8 cellular contexts compared by ENCODE assay signal in the genomic region with DNA sequence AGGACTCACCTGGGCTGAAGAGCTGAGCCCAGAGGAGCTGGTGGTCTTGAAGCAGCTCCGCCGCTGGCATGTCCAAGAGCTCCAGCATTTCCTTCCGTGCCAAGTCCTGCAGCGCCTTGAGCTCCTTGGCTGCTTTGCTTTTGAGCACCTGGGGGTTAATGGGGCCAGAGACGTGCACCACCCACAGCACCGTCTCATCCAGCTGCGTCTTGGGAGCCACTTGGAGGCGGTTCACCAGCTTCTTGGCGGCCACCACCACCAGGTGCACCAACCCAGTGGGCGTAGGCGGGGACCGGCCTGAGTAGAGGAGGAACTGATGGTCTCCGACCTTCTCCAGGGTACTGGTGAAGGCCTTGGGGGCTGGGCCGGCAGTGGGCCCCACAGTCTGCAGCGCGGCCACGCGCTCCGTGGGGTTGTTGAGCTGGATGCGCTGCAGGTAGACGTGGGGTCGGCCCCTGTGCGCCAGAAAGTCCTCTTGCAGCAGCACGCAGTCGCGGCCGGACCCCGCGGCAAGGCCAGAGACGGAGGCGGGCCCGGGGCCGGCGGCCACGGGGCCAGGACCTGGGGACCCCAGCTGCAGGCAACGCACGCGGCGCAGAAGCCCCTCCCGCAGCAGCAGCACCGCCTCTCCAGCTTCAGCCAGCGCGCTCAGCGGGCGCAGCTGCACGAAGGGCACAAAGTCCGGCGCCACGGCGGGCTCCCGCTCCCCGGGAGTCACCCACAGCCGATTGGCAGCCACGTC. TPM values are rescaled to one million over a fixed set of nuclear protein-coding genes. Genes with fewer than 3 reads are reported as not detected.
DNase-seq lines count a peak whose midpoint lies in the region; ATAC-seq, FAIRE-seq and TF ChIP-seq lines count a peak whose summit lies in the region.
"Not testable (repeated sequence)": the region's sequence is repeated elsewhere in the genome, so short reads cannot be mapped to it uniquely, and the experiment has no call there.

No MANE protein-coding gene starts in this region.

- not testable (repeated sequence) for H3K27ac Mint-ChIP-seq in activated T-cell treated with anti-CD3 and anti-CD28 coated beads, Interleukin-2, amount 50 U/mL, for 72 hours; endodermal cell

- TF ChIP-seq CTCF in 22Rv1 (IDR thresholded peaks at IDR 0.05); endodermal cell (conservative IDR thresholded peaks at IDR 0.05); HepG2 (CRISPR knock-in tag; IDR thresholded peaks at IDR 0.05); psoas muscle (IDR thresholded peaks at IDR 0.05): not testable (repeated sequence)

- intact Hi-C loops in HepG2 (cut with micrococcal nuclease; ENCODE audit: unreplicated experiment) = loop anchor here (5.0 kb wide), 1 partner anchor 457 kb away; no protein-coding TSS in a partner anchor
- intact Hi-C loops in psoas muscle (cut with DNase I) = not testable (repeated sequence)

- H3K4me3 Mint-ChIP-seq in activated T-cell treated with anti-CD3 and anti-CD28 coated beads, Interleukin-2, amount 50 U/mL, for 72 hours = peak overlapping the region; percentile 84 to 90
- peak overlapping the region; percentile 56 for H3K4me3 Mint-ChIP-seq in endodermal cell

- BruUV-seq in HepG2 (replicated peaks; lab: Mats Ljungman, UMichigan) = not testable (repeated sequence)

- peak overlapping the region; percentile 85 for H3K4me3 ChIP-seq in endodermal cell (ENCODE audit: low read length)
- H3K4me3 ChIP-seq in HepG2 (replicated peaks in 1 of 3; ENCODE audit: insufficient read depth in 1 of 3, low read depth in 2 of 3, low read length in 3 of 3) = peak overlapping the region; percentile 66 to 79 (median 70)
- H3K4me3 ChIP-seq in psoas muscle = peak overlapping the region; percentile 68

- not testable (repeated sequence) for H3K9me3 ChIP-seq in endodermal cell (ENCODE audit: control insufficient read depth, low read length); HepG2 (ENCODE audit: low read length); psoas muscle

- in situ Hi-C loops in HepG2 (cut with HindIII; ENCODE audit: extremely low pct_ligation_motif_present, low pct_unique_long_range_greater_than_20kb) = not testable (repeated sequence)

- not testable (repeated sequence) for TF ChIP-seq EP300 in HepG2 (IDR thresholded peaks at IDR 0.05; ENCODE audit: low read depth in 2 of 2, low read length in 2 of 2); HepG2 (CRISPR knock-in tag; IDR thresholded peaks at IDR 0.05; ENCODE audit: borderline replicate concordance)

- H4K20me1 ChIP-seq in HepG2 (ENCODE audit: insufficient read depth, low read length) = peaks cover 27% of the 10 kb centered on the region

- H3K36me3 Mint-ChIP-seq in activated T-cell treated with anti-CD3 and anti-CD28 coated beads, Interleukin-2, amount 50 U/mL, for 72 hours (ENCODE audit: insufficient read depth in 2 of 2) = not testable (repeated sequence)
- peaks cover 19% of the 10 kb centered on the region for H3K36me3 Mint-ChIP-seq in endodermal cell (ENCODE audit: low read depth)

- ATAC-seq in GM18867 (IDR thresholded peaks at IDR 0.05; ENCODE audit: unreplicated experiment) = peak; percentile 16
- ATAC-seq in HG02870 (IDR thresholded peaks at IDR 0.05; ENCODE audit: unreplicated experiment) = peak; percentile 23
- peak; percentile 7 to 19 for ATAC-seq in activated T-cell treated with anti-CD3 and anti-CD28 coated beads, Interleukin-2, amount 50 U/mL, for 72 hours (replicated peaks in 1 of 2)
- peak; percentile 89 for ATAC-seq in HepG2
- peak in 2 of 4 donors; percentile 7 to 12 for ATAC-seq in psoas muscle

- H3K9me3 Mint-ChIP-seq in activated T-cell treated with anti-CD3 and anti-CD28 coated beads, Interleukin-2, amount 50 U/mL, for 72 hours; endodermal cell: not testable (repeated sequence)

- peak overlapping the region; percentile 93 for H3K4me2 ChIP-seq in HepG2 (ENCODE audit: low read depth, low read length)

- H3K27me3 Mint-ChIP-seq in activated T-cell treated with anti-CD3 and anti-CD28 coated beads, Interleukin-2, amount 50 U/mL, for 72 hours (ENCODE audit: low read depth); endodermal cell (ENCODE audit: insufficient read depth): not testable (repeated sequence)

- peak; percentile 88 for FAIRE-seq in HepG2 (lab: Jason Lieb, UNC)

- CTCF ChIA-PET in HepG2 (lab: Yijun Ruan, JAX; ENCODE audit: low intra/inter-chr PET ratio, low total read pairs) = not testable (repeated sequence)

- TF ChIP-seq POLR2A in HepG2 (IDR thresholded peaks at IDR 0.05; ENCODE audit: insufficient read depth in 1 of 2, low read depth in 2 of 2, low read length in 2 of 2) = peak; percentile 33 to 37; a peak in 2 of 4 replicates

- H3K4me1 Mint-ChIP-seq in activated T-cell treated with anti-CD3 and anti-CD28 coated beads, Interleukin-2, amount 50 U/mL, for 72 hours (ENCODE audit: low read depth) = peaks cover 49% of the 10 kb centered on the region
- H3K4me1 Mint-ChIP-seq in endodermal cell = peaks cover 15% of the 10 kb centered on the region

- DNase-seq in NAMALWA (ENCODE audit: low spot score) = peak; percentile 61
- peak in 1 of 2 donors; percentile 4 for DNase-seq in activated T-cell treated with anti-CD3 and anti-CD28 coated beads, Interleukin-2, amount 50 U/mL, for 72 hours
- not testable (repeated sequence) for DNase-seq in endodermal cell; HepG2 (ENCODE audit: low spot score); psoas muscle

- H3K27me3 ChIP-seq in endodermal cell (ENCODE audit: control insufficient read depth, insufficient read depth, low read length, poor library complexity, severe bottlenecking); HepG2 (ENCODE audit: control insufficient read depth in 1 of 2, insufficient read depth in 2 of 2, low read length in 2 of 2); psoas muscle (ENCODE audit: insufficient read depth in 3 of 3, low read length in 2 of 3): not testable (repeated sequence)

- not testable (repeated sequence) for TF ChIP-seq RAD21 in HepG2 (CRISPR knock-in tag; IDR thresholded peaks at IDR 0.05)

- POLR2A ChIA-PET in HepG2 (lab: Yijun Ruan, JAX) = interaction anchor here (3.3 to 9.1 kb wide), 2 partner anchors 14 to 55 kb away, joined by 17 to 178 read pairs; a partner anchor contains a TSS

- peaks cover 47% of the 10 kb centered on the region for H3K79me2 ChIP-seq in HepG2 (ENCODE audit: insufficient read depth, low read length)

- H3K27ac ChIP-seq in 22Rv1 = 0 out of 2 replicates have a peak overlapping the region, but pooled peaks have one; percentile 18
- H3K27ac ChIP-seq in endodermal cell (ENCODE audit: low read depth, low read length) = not testable (repeated sequence)
- H3K27ac ChIP-seq in HepG2 (ENCODE audit: extremely low read length, insufficient read depth, low read length) = peak overlapping the region; percentile 75
- H3K27ac ChIP-seq in psoas muscle = peak overlapping the region; percentile 80

- not testable (repeated sequence) for H2AFZ ChIP-seq in HepG2 (ENCODE audit: low read length)

- H3K9ac ChIP-seq in endodermal cell (ENCODE audit: extremely low read depth, low read length, poor library complexity, severe bottlenecking) (peak overlapping the region; percentile 11), HepG2 (ENCODE audit: insufficient read depth, low read depth, low read length) (peak overlapping the region; percentile 78)

- H3K4me1 ChIP-seq in endodermal cell (ENCODE audit: control insufficient read depth, insufficient read depth, low read length) = not testable (repeated sequence)
- peaks cover 77% of the 10 kb centered on the region for H3K4me1 ChIP-seq in HepG2 (ENCODE audit: insufficient read depth, low read length)
- peaks cover 69% of the 10 kb centered on the region for H3K4me1 ChIP-seq in psoas muscle

- H3K36me3 ChIP-seq in endodermal cell (ENCODE audit: control insufficient read depth, insufficient read depth, low read length) (peaks cover 12% of the 10 kb centered on the region), HepG2 (replicated peaks in 1 of 2; ENCODE audit: control insufficient read depth in 1 of 2, insufficient read depth in 2 of 2, low read length in 2 of 2) (peaks cover 13 to 27% of the 10 kb centered on the region in 2 experiments; a peak in 4 of 5 replicates), psoas muscle (ENCODE audit: insufficient read depth in 1 of 2, low read depth in 1 of 2) (peaks cover 0 to 28% of the 10 kb centered on the region in 2 donors)

- 9 to 100% methylated on average over 2 to 31 of the region's 54 CpGs for WGBS in endodermal cell (ENCODE audit: insufficient coverage in 1 of 2, insufficient read length in 1 of 2), 2 experiments
- 11% methylated on average over 4 of the region's 54 CpGs for WGBS in HepG2 (ENCODE audit: low lambda C conversion rate)
- 3 to 13% (median 6%) methylated on average over 5 to 41 of the region's 54 CpGs for WGBS in psoas muscle, 3 donors

RNA-seq across cellular contexts. Expression of a gene that starts 0.9 kb away (rescaled TPM):
- total RNA-seq in activated T-cell treated with anti-CD3 and anti-CD28 coated beads, Interleukin-2, amount 50 U/mL, for 72 hours = 10 to 100 TPM; 25.3 to 26.9 TPM
- total RNA-seq in endodermal cell (10 to 100 TPM; 36.2 to 36.7 TPM), HepG2 (2016; rRNA removed; fragmentation: Illumina TruSeq; extraction: Trizol) (47.7 and 76.0 TPM in 2 replicates), psoas muscle (10 to 100 TPM; 29.7 to 35.8 (median 33.4) TPM)
- 34.1 TPM for polyA plus RNA-seq in endodermal cell (2013, experiment 1 of 2)
- polyA plus RNA-seq in endodermal cell (2013, experiment 2 of 2) = 32.3 TPM
- 39.0 and 40.3 TPM in 2 replicates for total RNA-seq in HepG2 (2016; cell fraction: cytosol; rRNA removed; fragmentation: Illumina TruSeq; extraction: Trizol; ENCODE audit: low read depth)
- 45.3 and 75.8 TPM in 2 replicates for total RNA-seq in HepG2 (2016; cell fraction: insoluble cytoplasmic fraction; rRNA removed; fragmentation: Illumina TruSeq; extraction: Trizol)
- 84.9 and 91.5 TPM in 2 replicates for total RNA-seq in HepG2 (2016; cell fraction: membrane; rRNA removed; fragmentation: Illumina TruSeq; extraction: Trizol)
- total RNA-seq in HepG2 (2016; cell fraction: nucleus; rRNA removed; fragmentation: Illumina TruSeq; extraction: Trizol) = 48.8 and 56.1 TPM in 2 replicates
- polyA plus RNA-seq in HepG2 (2011; rRNA removed) (141 and 163 TPM in 2 replicates), psoas muscle (10 to 100 TPM; 24.4 to 79.7 (median 34.7) TPM)
- 151 and 283 TPM in 2 replicates for polyA plus RNA-seq in HepG2 (2011; cell fraction: cytosol; rRNA removed)
- polyA plus RNA-seq in HepG2 (2011; cell fraction: nucleus; rRNA removed) = 137 and 147 TPM in 2 replicates
- 61.9 and 67.1 TPM in 2 replicates for polyA plus RNA-seq in HepG2 (2012)
- polyA plus RNA-seq in HepG2 (2016; cell fraction: cytosol; fragmentation: Illumina TruSeq; extraction: Trizol; ENCODE audit: low read depth) = 45.1 and 45.9 TPM in 2 replicates
- polyA plus RNA-seq in HepG2 (2016; cell fraction: insoluble cytoplasmic fraction; fragmentation: Illumina TruSeq; extraction: Trizol; ENCODE audit: low read depth) = 53.5 and 55.6 TPM in 2 replicates
- 73.8 and 79.8 TPM in 2 replicates for polyA plus RNA-seq in HepG2 (2016; cell fraction: membrane; fragmentation: Illumina TruSeq; extraction: Trizol; ENCODE audit: low read depth)
- 92.2 and 94.4 TPM in 2 replicates for polyA plus RNA-seq in HepG2 (2016; cell fraction: nucleus; fragmentation: Illumina TruSeq; extraction: Trizol; ENCODE audit: insufficient read depth, low read depth)
- 68.1 and 270 TPM in 2 replicates for polyA minus RNA-seq in HepG2 (2011; rRNA and poly(A)+ RNA removed; ENCODE audit: low replicate concordance)
- polyA minus RNA-seq in HepG2 (2011; cell fraction: cytosol; rRNA and poly(A)+ RNA removed) = 85.2 and 94.3 TPM in 2 replicates
- 25.0 and 28.0 TPM in 2 replicates for polyA minus RNA-seq in HepG2 (2011; cell fraction: nucleus; rRNA and poly(A)+ RNA removed)

RNA-seq across cellular contexts. Expression of a gene that starts 9.2 kb away (rescaled TPM):
- 10 to 100 TPM; 13.5 to 13.6 TPM for total RNA-seq in activated T-cell treated with anti-CD3 and anti-CD28 coated beads, Interleukin-2, amount 50 U/mL, for 72 hours
- total RNA-seq in endodermal cell = 10 to 100 TPM; 71.5 to 81.8 TPM
- 66.4 TPM for polyA plus RNA-seq in endodermal cell (2013, experiment 1 of 2)
- polyA plus RNA-seq in endodermal cell (2013, experiment 2 of 2) = 62.0 TPM
- 31.0 and 70.1 TPM in 2 replicates for total RNA-seq in HepG2 (2016; rRNA removed; fragmentation: Illumina TruSeq; extraction: Trizol)
- 8.1 and 9.3 TPM in 2 replicates for total RNA-seq in HepG2 (2016; cell fraction: cytosol; rRNA removed; fragmentation: Illumina TruSeq; extraction: Trizol; ENCODE audit: low read depth)
- 23.8 and 71.6 TPM in 2 replicates for total RNA-seq in HepG2 (2016; cell fraction: insoluble cytoplasmic fraction; rRNA removed; fragmentation: Illumina TruSeq; extraction: Trizol)
- 22.0 and 25.0 TPM in 2 replicates for total RNA-seq in HepG2 (2016; cell fraction: membrane; rRNA removed; fragmentation: Illumina TruSeq; extraction: Trizol)
- total RNA-seq in HepG2 (2016; cell fraction: nucleus; rRNA removed; fragmentation: Illumina TruSeq; extraction: Trizol) = 69.1 and 83.4 TPM in 2 replicates
- polyA plus RNA-seq in HepG2 (2011; rRNA removed) = 318 and 361 TPM in 2 replicates
- 268 and 334 TPM in 2 replicates for polyA plus RNA-seq in HepG2 (2011; cell fraction: cytosol; rRNA removed)
- polyA plus RNA-seq in HepG2 (2011; cell fraction: nucleus; rRNA removed) = 289 and 340 TPM in 2 replicates
- polyA plus RNA-seq in HepG2 (2012) = 213 and 215 TPM in 2 replicates
- polyA plus RNA-seq in HepG2 (2016; cell fraction: cytosol; fragmentation: Illumina TruSeq; extraction: Trizol; ENCODE audit: low read depth) = 10.1 and 11.2 TPM in 2 replicates
- 27.4 and 35.7 TPM in 2 replicates for polyA plus RNA-seq in HepG2 (2016; cell fraction: insoluble cytoplasmic fraction; fragmentation: Illumina TruSeq; extraction: Trizol; ENCODE audit: low read depth)
- polyA plus RNA-seq in HepG2 (2016; cell fraction: membrane; fragmentation: Illumina TruSeq; extraction: Trizol; ENCODE audit: low read depth) = 15.6 and 19.4 TPM in 2 replicates
- polyA plus RNA-seq in HepG2 (2016; cell fraction: nucleus; fragmentation: Illumina TruSeq; extraction: Trizol; ENCODE audit: insufficient read depth, low read depth) = 135 and 151 TPM in 2 replicates
- 131 and 463 TPM in 2 replicates for polyA minus RNA-seq in HepG2 (2011; rRNA and poly(A)+ RNA removed; ENCODE audit: low replicate concordance)
- 175 and 181 TPM in 2 replicates for polyA minus RNA-seq in HepG2 (2011; cell fraction: cytosol; rRNA and poly(A)+ RNA removed)
- polyA minus RNA-seq in HepG2 (2011; cell fraction: nucleus; rRNA and poly(A)+ RNA removed) = 85.1 and 85.4 TPM in 2 replicates
- 10 to 100 TPM; 25.1 to 52.3 (median 35.7) TPM for total RNA-seq in psoas muscle
- 10 to 100 TPM; 33.5 to 48.6 (median 39.1) TPM for polyA plus RNA-seq in psoas muscle

RNA-seq across cellular contexts. Expression of a gene that starts 54.9 kb away (rescaled TPM):
- 10 to 100 TPM; 54.8 to 66.1 TPM for total RNA-seq in activated T-cell treated with anti-CD3 and anti-CD28 coated beads, Interleukin-2, amount 50 U/mL, for 72 hours
- total RNA-seq in endodermal cell (10 to 100 TPM; 41.7 to 56.3 TPM), HepG2 (2016; rRNA removed; fragmentation: Illumina TruSeq; extraction: Trizol) (60.9 and 76.3 TPM in 2 replicates), psoas muscle (100 to 1,000 TPM; 245 to 542 (median 320) TPM)
- polyA plus RNA-seq in endodermal cell (2013, experiment 1 of 2) = 47.0 TPM
- 43.4 TPM for polyA plus RNA-seq in endodermal cell (2013, experiment 2 of 2)
- total RNA-seq in HepG2 (2016; cell fraction: cytosol; rRNA removed; fragmentation: Illumina TruSeq; extraction: Trizol; ENCODE audit: low read depth) = 7.7 and 8.0 TPM in 2 replicates
- total RNA-seq in HepG2 (2016; cell fraction: insoluble cytoplasmic fraction; rRNA removed; fragmentation: Illumina TruSeq; extraction: Trizol) = 61.5 and 70.2 TPM in 2 replicates
- total RNA-seq in HepG2 (2016; cell fraction: membrane; rRNA removed; fragmentation: Illumina TruSeq; extraction: Trizol) = 31.8 and 32.8 TPM in 2 replicates
- 38.7 and 39.7 TPM in 2 replicates for total RNA-seq in HepG2 (2016; cell fraction: nucleus; rRNA removed; fragmentation: Illumina TruSeq; extraction: Trizol)
- polyA plus RNA-seq in HepG2 (2011; rRNA removed) (38.7 and 41.0 TPM in 2 replicates), psoas muscle (100 to 1,000 TPM; 163 to 225 (median 177) TPM)
- 31.7 and 32.9 TPM in 2 replicates for polyA plus RNA-seq in HepG2 (2011; cell fraction: cytosol; rRNA removed)
- 49.1 and 52.9 TPM in 2 replicates for polyA plus RNA-seq in HepG2 (2011; cell fraction: nucleus; rRNA removed)
- 42.4 and 55.4 TPM in 2 replicates for polyA plus RNA-seq in HepG2 (2012)
- 4.0 and 4.2 TPM in 2 replicates for polyA plus RNA-seq in HepG2 (2016; cell fraction: cytosol; fragmentation: Illumina TruSeq; extraction: Trizol; ENCODE audit: low read depth)
- polyA plus RNA-seq in HepG2 (2016; cell fraction: insoluble cytoplasmic fraction; fragmentation: Illumina TruSeq; extraction: Trizol; ENCODE audit: low read depth) = 52.2 and 60.5 TPM in 2 replicates
- 14.0 and 14.3 TPM in 2 replicates for polyA plus RNA-seq in HepG2 (2016; cell fraction: membrane; fragmentation: Illumina TruSeq; extraction: Trizol; ENCODE audit: low read depth)
- 45.1 and 48.2 TPM in 2 replicates for polyA plus RNA-seq in HepG2 (2016; cell fraction: nucleus; fragmentation: Illumina TruSeq; extraction: Trizol; ENCODE audit: insufficient read depth, low read depth)
- 83.9 and 88.4 TPM in 2 replicates for polyA minus RNA-seq in HepG2 (2011; rRNA and poly(A)+ RNA removed; ENCODE audit: low replicate concordance)
- polyA minus RNA-seq in HepG2 (2011; cell fraction: cytosol; rRNA and poly(A)+ RNA removed) = 26.6 and 33.4 TPM in 2 replicates
- 22.5 and 40.8 TPM in 2 replicates for polyA minus RNA-seq in HepG2 (2011; cell fraction: nucleus; rRNA and poly(A)+ RNA removed)
